8 cellular contexts compared by ENCODE assay signal in the genomic region with DNA sequence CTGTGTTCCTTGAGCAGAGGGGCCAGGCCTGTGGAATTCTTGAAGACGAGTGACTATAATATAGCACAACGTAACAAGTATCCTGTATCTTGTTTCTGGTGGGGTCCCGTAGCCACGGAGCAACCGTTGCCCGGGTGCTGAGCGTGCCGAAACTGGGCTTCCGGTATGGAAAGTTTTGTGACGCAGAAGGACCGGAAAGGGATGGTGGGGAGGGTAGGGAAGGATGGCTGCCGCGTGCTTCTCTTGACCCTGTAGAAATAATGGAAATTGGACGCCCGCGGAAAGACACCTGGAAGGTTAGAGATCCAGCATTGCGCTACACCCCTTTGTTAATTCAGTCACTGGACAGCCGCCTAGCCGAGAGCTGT. TPM values are rescaled to one million over a fixed set of nuclear protein-coding genes. Genes with fewer than 3 reads are reported as not detected.
A peak's percentile ranks its signal among the peaks of the same experiment; 100 is the strongest.
DNase-seq lines count a peak whose midpoint lies in the region; ATAC-seq and TF ChIP-seq lines count a peak whose summit lies in the region.

No MANE protein-coding gene starts in this region.

- peaks cover 65% of the 10 kb centered on the region for H3K79me2 ChIP-seq in OCI-LY3 (ENCODE audit: low read length)
- no peaks in the 10 kb centered on the region for H3K79me2 ChIP-seq in hepatocyte

- DNase-seq in AG04449 (ENCODE audit: low read depth, low spot score): no peak
- peak; percentile 66 for DNase-seq in HFFc6
- peak; percentile 26 to 74 for DNase-seq in central memory CD8-positive, alpha-beta T cell (ENCODE audit: low spot score in 2 of 2)
- peak in 4 of 9 donors; percentile 25 to 77 (median 68) for DNase-seq in naive thymus-derived CD4-positive, alpha-beta T cell
- no peak for DNase-seq in SW480 (ENCODE audit: low spot score)
- DNase-seq in hepatocyte (ENCODE audit: low spot score): no peak

- H2AFZ ChIP-seq in OCI-LY3 (ENCODE audit: low read depth, low read length) (no peak overlapping the region), hepatocyte (no peak overlapping the region)

- intact Hi-C loops in naive thymus-derived CD4-positive, alpha-beta T cell (cut with micrococcal nuclease): loop anchor here (1.0 to 10.0 kb wide), 5 partner anchors 243 to 1439 kb away; partner anchors contain the start of gene TMSB4Y (in 1 of the 2)

- peak overlapping the region; percentile 100 for H3K4me3 Mint-ChIP-seq in HFFc6
- H3K4me3 Mint-ChIP-seq in central memory CD8-positive, alpha-beta T cell: peak overlapping the region; percentile 97
- peak overlapping the region in 5 of 10 donors; percentile 93 to 100 (median 98) for H3K4me3 Mint-ChIP-seq in naive thymus-derived CD4-positive, alpha-beta T cell

- H3K27ac ChIP-seq in OCI-LY3 (ENCODE audit: low read length): peak overlapping the region; percentile 96
- peak overlapping the region; percentile 100 for H3K27ac ChIP-seq in naive thymus-derived CD4-positive, alpha-beta T cell (ENCODE audit: low read depth, low read length)
- no peak overlapping the region for H3K27ac ChIP-seq in hepatocyte

- ATAC-seq in central memory CD8-positive, alpha-beta T cell (replicated peaks; ENCODE audit: extremely low read depth, poor library complexity, severe bottlenecking): peak; percentile 54
- peak; percentile 52 for ATAC-seq in naive thymus-derived CD4-positive, alpha-beta T cell
- no peak for ATAC-seq in HG02763 (IDR thresholded peaks at IDR 0.05; ENCODE audit: unreplicated experiment)

- H3K36me3 ChIP-seq in OCI-LY3 (replicated peaks; ENCODE audit: low read depth, low read length) (peaks cover 34% of the 10 kb centered on the region), hepatocyte (replicated peaks; ENCODE audit: insufficient read depth, low read depth) (no peaks in the 10 kb centered on the region)
- H3K36me3 ChIP-seq in naive thymus-derived CD4-positive, alpha-beta T cell (ENCODE audit: control insufficient read depth in 2 of 3, insufficient read depth in 3 of 3, low read length in 3 of 3): peaks cover 0 to 6% (median 0%) of the 10 kb centered on the region in 3 experiments

- H3K27me3 Mint-ChIP-seq in HFFc6 (ENCODE audit: insufficient read depth): peaks cover 13% of the 10 kb centered on the region; the same call in 1 of the 2 replicates
- H3K27me3 Mint-ChIP-seq in central memory CD8-positive, alpha-beta T cell: no peaks in the 10 kb centered on the region
- no peaks in the 10 kb centered on the region for H3K27me3 Mint-ChIP-seq in naive thymus-derived CD4-positive, alpha-beta T cell

- H3K9me3 ChIP-seq in OCI-LY3 (ENCODE audit: insufficient read depth, low read length) (no peaks in the 10 kb centered on the region), hepatocyte (ENCODE audit: low read depth) (no peaks in the 10 kb centered on the region)
- H3K9me3 ChIP-seq in naive thymus-derived CD4-positive, alpha-beta T cell (ENCODE audit: control insufficient read depth in 2 of 3, low read length in 3 of 3): no peaks in the 10 kb centered on the region

- H3K27me3 ChIP-seq in OCI-LY3 (ENCODE audit: low read depth, low read length): no peaks in the 10 kb centered on the region
- no peaks in the 10 kb centered on the region for H3K27me3 ChIP-seq in naive thymus-derived CD4-positive, alpha-beta T cell (ENCODE audit: control insufficient read depth in 2 of 2, insufficient read depth in 2 of 2, low read length in 2 of 2)
- H3K27me3 ChIP-seq in hepatocyte: no peaks in the 10 kb centered on the region

- H3K9ac ChIP-seq in OCI-LY3 (ENCODE audit: low read length): peak overlapping the region; percentile 98

- H3K4me1 Mint-ChIP-seq in HFFc6 (ENCODE audit: low read depth): peaks cover 22% of the 10 kb centered on the region
- H3K4me1 Mint-ChIP-seq in central memory CD8-positive, alpha-beta T cell: peaks cover 34% of the 10 kb centered on the region
- H3K4me1 Mint-ChIP-seq in naive thymus-derived CD4-positive, alpha-beta T cell: peaks cover 0 to 35% (median 18%) of the 10 kb centered on the region in 7 donors

- peak overlapping the region; percentile 100 for H3K27ac Mint-ChIP-seq in HFFc6
- H3K27ac Mint-ChIP-seq in central memory CD8-positive, alpha-beta T cell (ENCODE audit: low read depth): peak overlapping the region; percentile 99
- peak overlapping the region in 5 of 9 donors; percentile 98 to 100 (median 98) for H3K27ac Mint-ChIP-seq in naive thymus-derived CD4-positive, alpha-beta T cell

- H3K4me2 ChIP-seq in OCI-LY3 (ENCODE audit: low read length): peak overlapping the region; percentile 87
- no peak overlapping the region for H3K4me2 ChIP-seq in hepatocyte

- no peaks in the 10 kb centered on the region for H3K9me2 ChIP-seq in hepatocyte (replicated peaks; ENCODE audit: insufficient read depth)

- TF ChIP-seq CTCF in AG04449 (IDR thresholded peaks at IDR 0.05; ENCODE audit: insufficient read depth, low read length, missing control alignments) (no peak), HFFc6 (IDR thresholded peaks at IDR 0.05) (no peak), OCI-LY3 (IDR thresholded peaks at IDR 0.05; ENCODE audit: low read depth, low read length) (no peak), hepatocyte (IDR thresholded peaks at IDR 0.05; ENCODE audit: poor library complexity) (no peak)

- peaks cover 20% of the 10 kb centered on the region for H3K36me3 Mint-ChIP-seq in HFFc6 (ENCODE audit: low read depth)
- H3K36me3 Mint-ChIP-seq in central memory CD8-positive, alpha-beta T cell (ENCODE audit: insufficient read depth): peaks cover 55% of the 10 kb centered on the region
- H3K36me3 Mint-ChIP-seq in naive thymus-derived CD4-positive, alpha-beta T cell: peaks cover 0 to 16% (median 0%) of the 10 kb centered on the region in 5 donors

- peaks cover 49% of the 10 kb centered on the region for H4K20me1 ChIP-seq in OCI-LY3 (ENCODE audit: insufficient read depth, low read length)
- H4K20me1 ChIP-seq in hepatocyte (ENCODE audit: insufficient read depth, poor library complexity, severe bottlenecking): no peaks in the 10 kb centered on the region

- POLR2A ChIA-PET in AG04449 (lab: Yijun Ruan, JAX): no interaction called here
- POLR2A ChIA-PET in naive thymus-derived CD4-positive, alpha-beta T cell (lab: Charles Lee): interaction anchor here (0.6 to 1.1 kb wide), 2 partner anchors 17 to 261 kb away, joined by 3 read pairs; no protein-coding TSS in a partner anchor

- peaks cover 10% of the 10 kb centered on the region for H3K9me3 Mint-ChIP-seq in HFFc6
- no peaks in the 10 kb centered on the region for H3K9me3 Mint-ChIP-seq in central memory CD8-positive, alpha-beta T cell
- no peaks in the 10 kb centered on the region for H3K9me3 Mint-ChIP-seq in naive thymus-derived CD4-positive, alpha-beta T cell

- CTCF ChIA-PET in AG04449 (lab: Yijun Ruan, JAX): no interaction called here
- CTCF ChIA-PET in naive thymus-derived CD4-positive, alpha-beta T cell (lab: Charles Lee): no interaction called here

- H3K4me3 ChIP-seq in AG04449 (ENCODE audit: low read depth, low read length) (peak overlapping the region; percentile 83), OCI-LY3 (ENCODE audit: low read length) (peak overlapping the region; percentile 98), hepatocyte (no peak overlapping the region)
- peak overlapping the region; percentile 100 for H3K4me3 ChIP-seq in naive thymus-derived CD4-positive, alpha-beta T cell (ENCODE audit: low read length)

- WGBS in hepatocyte (ENCODE audit: low lambda C conversion rate, missing lambda C conversion rate): no CpG with 5 or more reads among the region's 19 CpGs

- H3K4me1 ChIP-seq in OCI-LY3 (ENCODE audit: low read length): peaks cover 19% of the 10 kb centered on the region
- peaks cover 4 to 17% of the 10 kb centered on the region in 2 donors for H3K4me1 ChIP-seq in naive thymus-derived CD4-positive, alpha-beta T cell (ENCODE audit: control insufficient read depth in 2 of 2, insufficient read depth in 2 of 2, low read length in 2 of 2)
- no peaks in the 10 kb centered on the region for H3K4me1 ChIP-seq in hepatocyte (ENCODE audit: insufficient read depth)

RNA-seq across cellular contexts. Expression of gene DDX3Y, which starts 0.8 kb away (rescaled TPM):
- total RNA-seq in HFFc6 (2021; fragmentation: NEBNext Ultra II Directional; extraction: Animal tissue kit (Norgen Biotek cat#: 25700)): 10 to 100 TPM; 50.2 to 83.0 (median 53.2) TPM
- 100 to 1,000 TPM in 4 of 5 experiments, 10 to 100 TPM in 1; 95.1 to 436 (median 185) TPM for total RNA-seq in naive thymus-derived CD4-positive, alpha-beta T cell
- polyA plus RNA-seq in naive thymus-derived CD4-positive, alpha-beta T cell: not detected
- not detected in 2 replicates for total RNA-seq in hepatocyte
- polyA plus RNA-seq in hepatocyte: not detected in 2 replicates

Comparison
In these comparisons a context has a peak if more than half of its experiments do, and no peak if none do; other contexts are left out.
1. DNase-seq: peak in HFFc6 (single experiment) and central memory CD8-positive, alpha-beta T cell (2 of 2); none in AG04449 (single experiment), SW480 (single experiment) and hepatocyte (single experiment).
2. Peak in every context shown above with its lines, with median percentiles within 50 percentile points of each other: H3K27ac Mint-ChIP-seq.